Comparison of ENCODE assay signal across 14 cellular contexts in genomic region chr3:4580346-4581019, GRCh38.
DNase-seq lines count a peak whose midpoint lies in the region; ATAC-seq and TF ChIP-seq lines count a peak whose summit lies in the region.
"Had no signal": no experiment of that assay in that cellular context is flagged by ENCODE, and none has a peak within 500 bp of the region (broad histone marks: within the 10 kb centered on the region; RNA-seq: fewer than 3 reads in every experiment).

No MANE protein-coding gene starts in this region.

- peak; percentile 1 for DNase-seq in HT-29 (ENCODE audit: low spot score)
- DNase-seq in cerebellum (ENCODE audit: low spot score): peak; percentile 11
- DNase-seq in iPS-NIHi11 (ENCODE audit: low spot score): peak; percentile 23
- peak; percentile 48 for DNase-seq in testis
- DNase-seq in GM19240 (ENCODE audit: insufficient read length, low spot score): no peak
- DNase-seq: activated CD4-positive, alpha-beta T cell treated with anti-CD3 and anti-CD28 coated beads, Interleukin-2, amount 10 ng/mL, durations not matched to agents 24 days and 14 days; activated naive CD4-positive, alpha-beta T cell treated with anti-CD3 and anti-CD28 coated beads for 36 hours; BE2C; NCI-H2081; PC-3 had no signal

- H3K9me3 ChIP-seq in testis: no peaks in the 10 kb centered on the region
- H3K9me3 ChIP-seq: BE2C had no signal

- TF ChIP-seq POLR2A in testis (IDR thresholded peaks at IDR 0.05): no peak

- TF ChIP-seq CTCF in testis (IDR thresholded peaks at IDR 0.05): no peak

- no peak overlapping the region for H3K4me3 ChIP-seq in testis

- no peaks in the 10 kb centered on the region for H3K27me3 ChIP-seq in testis
- H3K27me3 ChIP-seq: BE2C had no signal

- H3K4me1 ChIP-seq in testis: peaks cover 40% of the 10 kb centered on the region

- 41 to 53% methylated on average over 11 of the region's 11 CpGs for WGBS in testis, 2 donors

- ATAC-seq in GM18873 (IDR thresholded peaks at IDR 0.05; ENCODE audit: low FRiP score, unreplicated experiment) (no peak), GM19395 (IDR thresholded peaks at IDR 0.05; ENCODE audit: unreplicated experiment) (no peak), HG02763 (IDR thresholded peaks at IDR 0.05; ENCODE audit: unreplicated experiment) (no peak)
- ATAC-seq: HepG2, PC-3 had no signal

- H3K27ac ChIP-seq in testis: peak overlapping the region; percentile 82 to 86

- H3K36me3 ChIP-seq in testis (ENCODE audit: low read depth, missing control alignments): no peaks in the 10 kb centered on the region
- H3K36me3 ChIP-seq: BE2C had no signal

- intact Hi-C loops in testis (cut with DNase I; ENCODE audit: low total_unique reads): no loop called here
